14 cellular contexts compared by ENCODE assay signal in genomic region chr11:128341767-128342318, GRCh38.
DNase-seq lines count a peak whose midpoint lies in the region; ATAC-seq, FAIRE-seq and TF ChIP-seq lines count a peak whose summit lies in the region.
"Had no signal": no experiment of that assay in that cellular context is flagged by ENCODE, and none has a peak within 500 bp of the region (broad histone marks: within the 10 kb centered on the region; RNA-seq: fewer than 3 reads in every experiment).

No MANE protein-coding gene starts in this region.

- H3K9me1 ChIP-seq in endothelial cell of umbilical vein (replicated peaks; ENCODE audit: control insufficient read depth, extremely low read depth, insufficient read depth, low read length): no peaks in the 10 kb centered on the region

- TSS peak; percentile 56 for BruUV-seq in PC-3 (replicated peaks; lab: Mats Ljungman, UMichigan)
- BruUV-seq in endothelial cell of umbilical vein (replicated peaks; lab: Mats Ljungman, UMichigan): no TSS peak

- peak overlapping the region; percentile 25 to 79 (median 77) for H3K4me3 Mint-ChIP-seq in CD8-positive, alpha-beta memory T cell

- H3K4me2 ChIP-seq in PC-3 (ENCODE audit: low read length) (peak overlapping the region; percentile 30), endothelial cell of umbilical vein (ENCODE audit: insufficient read depth, low read length) (peak overlapping the region; percentile 18), parathyroid adenoma (ENCODE audit: low read length) (no peak overlapping the region)

- H3K9me3 Mint-ChIP-seq in CD8-positive, alpha-beta memory T cell: no peaks in the 10 kb centered on the region

- POLR2A ChIA-PET in CD8-positive, alpha-beta memory T cell (lab: Charles Lee): interaction anchor here (0.6 to 1.0 kb wide), 3 partner anchors 8 to 167 kb away, joined by 3 to 13 read pairs (median 3); no protein-coding TSS in a partner anchor
- POLR2A ChIA-PET in PC-3 (lab: Charles Lee; ENCODE audit: unreplicated experiment) (interaction anchor here (0.9 kb wide), 1 partner anchor 133 kb away, joined by 3 read pairs; no protein-coding TSS in a partner anchor), endothelial cell of umbilical vein (lab: Charles Lee) (interaction anchor here (0.6 kb wide), 1 partner anchor 207 kb away, joined by 3 read pairs; no protein-coding TSS in a partner anchor)

- intact Hi-C loops in PC-3 (cut with micrococcal nuclease): loop anchor here (1.0 to 2.0 kb wide), 4 partner anchors 8 to 177 kb away; no protein-coding TSS in a partner anchor
- intact Hi-C loops in endothelial cell of umbilical vein (cut with micrococcal nuclease): loop anchor here (1.0 to 2.0 kb wide), 15 partner anchors 8 to 495 kb away; no protein-coding TSS in a partner anchor

- H3F3A ChIP-seq in PC-3 (ENCODE audit: low read length, unreplicated experiment): peaks cover 14% of the 10 kb centered on the region

- H3K9ac ChIP-seq in PC-3 (ENCODE audit: low read length) (peak overlapping the region; percentile 68), endothelial cell of umbilical vein (replicated peaks; ENCODE audit: extremely low read depth, insufficient read depth, low read length) (peak overlapping the region; percentile 49), parathyroid adenoma (no peak overlapping the region)

- H3K79me2 ChIP-seq in PC-3 (ENCODE audit: low read length) (no peaks in the 10 kb centered on the region), endothelial cell of umbilical vein (ENCODE audit: control insufficient read depth, insufficient read depth, low read length) (no peaks in the 10 kb centered on the region), parathyroid adenoma (no peaks in the 10 kb centered on the region)

- FAIRE-seq in endothelial cell of umbilical vein (lab: Jason Lieb, UNC): no peak
- FAIRE-seq: pancreas, urothelium cell line had no signal

- peak overlapping the region; percentile 53 for H3K27ac ChIP-seq in CD8-positive, alpha-beta memory T cell (ENCODE audit: low read depth, low read length)
- H3K27ac ChIP-seq in PC-3 (ENCODE audit: low read length): peak overlapping the region; percentile 95
- H3K27ac ChIP-seq in endothelial cell of umbilical vein (ENCODE audit: insufficient read depth, low read depth, low read length): peak overlapping the region; percentile 83
- peak overlapping the region; percentile 52 for H3K27ac ChIP-seq in parathyroid adenoma
- H3K27ac ChIP-seq: pancreas, SJCRH30 had no signal

- H3K9me2 ChIP-seq in PC-3 (replicated peaks; ENCODE audit: low read length): no peaks in the 10 kb centered on the region

- H3K27me3 ChIP-seq in CD8-positive, alpha-beta memory T cell (ENCODE audit: insufficient read depth, low read length, poor library complexity, severe bottlenecking): no peaks in the 10 kb centered on the region
- H3K27me3 ChIP-seq in PC-3 (ENCODE audit: low read length) (no peaks in the 10 kb centered on the region), endothelial cell of umbilical vein (ENCODE audit: control insufficient read depth in 2 of 2, insufficient read depth in 2 of 2, low read length in 2 of 2) (no peaks in the 10 kb centered on the region), parathyroid adenoma (ENCODE audit: control insufficient read depth, insufficient read depth, low read length) (no peaks in the 10 kb centered on the region)
- H3K27me3 ChIP-seq: pancreas, SJCRH30 had no signal

- peak overlapping the region; percentile 82 to 97 (median 92) for H3K27ac Mint-ChIP-seq in CD8-positive, alpha-beta memory T cell

- DNase-seq in CD8-positive, alpha-beta memory T cell: no peak
- DNase-seq in PC-3 (no peak), endothelial cell of umbilical vein (ENCODE audit: low read depth, low spot score) (no peak), SHP77 treated with DMSO at 0.1 percent for 48 hours (lab: John Stamatoyannopoulos, UW) (no peak), CD1c-positive myeloid dendritic cell (ENCODE audit: extremely low spot score) (no peak), NCI-H2227 treated with DMSO at 0.1 percent for 48 hours (lab: John Stamatoyannopoulos, UW) (no peak)
- DNase-seq: DMS 273 treated with DMSO at 0.1 percent for 48 hours, islet precursor cell, NCI-H446 treated with DMSO at 0.1 percent for 48 hours, pancreas, SJCRH30 had no signal

- H2AFZ ChIP-seq in PC-3 (ENCODE audit: low read length) (peak overlapping the region; percentile 22; the same call in 1 of the 2 replicates), endothelial cell of umbilical vein (ENCODE audit: low read depth, low read length) (peak overlapping the region; percentile 40), parathyroid adenoma (no peak overlapping the region)

- H3K4me1 ChIP-seq in CD8-positive, alpha-beta memory T cell (ENCODE audit: insufficient read depth, low read length): peaks cover 67% of the 10 kb centered on the region
- H3K4me1 ChIP-seq in PC-3 (ENCODE audit: insufficient read depth, low read length) (peaks cover 59% of the 10 kb centered on the region), endothelial cell of umbilical vein (ENCODE audit: control insufficient read depth, extremely low read depth, insufficient read depth, low read length) (peaks cover 31% of the 10 kb centered on the region), parathyroid adenoma (no peaks in the 10 kb centered on the region)
- H3K4me1 ChIP-seq: pancreas had no signal

- H3K4me1 Mint-ChIP-seq in CD8-positive, alpha-beta memory T cell: peaks cover 64 to 91% (median 91%) of the 10 kb centered on the region in 3 donors

- peak overlapping the region; percentile 36 for H3K4me3 ChIP-seq in CD8-positive, alpha-beta memory T cell (ENCODE audit: low read length)
- H3K4me3 ChIP-seq in PC-3 (ENCODE audit: low read length) (no peak overlapping the region), endothelial cell of umbilical vein (replicated peaks in 1 of 3; ENCODE audit: insufficient read depth in 1 of 3, low read depth in 1 of 3, low read length in 3 of 3) (no peak overlapping the region), parathyroid adenoma (ENCODE audit: low read depth, low read length) (no peak overlapping the region)
- H3K4me3 ChIP-seq: pancreas, SJCRH30 had no signal

- CTCF ChIA-PET in CD8-positive, alpha-beta memory T cell (lab: Charles Lee): interaction anchor here (0.9 to 1.6 kb wide), 6 partner anchors 9 to 162 kb away, joined by 3 to 5 read pairs (median 3); no protein-coding TSS in a partner anchor
- CTCF ChIA-PET in PC-3 (lab: Charles Lee) (interaction anchor here (0.9 kb wide), 1 partner anchor 8 kb away, joined by 3 read pairs; no protein-coding TSS in a partner anchor), endothelial cell of umbilical vein (lab: Charles Lee) (interaction anchor here (0.9 to 1.6 kb wide), 8 partner anchors 8 to 489 kb away, joined by 3 to 11 read pairs (median 4); no protein-coding TSS in a partner anchor)

- peaks cover 0 to 15% (median 7%) of the 10 kb centered on the region in 3 donors for H3K36me3 Mint-ChIP-seq in CD8-positive, alpha-beta memory T cell

- no peak for ATAC-seq in PC-3
- ATAC-seq: activated CD4-positive, CD25-positive, alpha-beta regulatory T cell treated with anti-CD3 and anti-CD28 coated beads, Interleukin-2, amount 50 U/mL, for 24 hours had no signal

- no peaks in the 10 kb centered on the region for H3K36me3 ChIP-seq in CD8-positive, alpha-beta memory T cell (ENCODE audit: insufficient read depth, low read length)
- H3K36me3 ChIP-seq in PC-3 (ENCODE audit: low read depth, low read length) (no peaks in the 10 kb centered on the region), endothelial cell of umbilical vein (ENCODE audit: control insufficient read depth in 2 of 2, extremely low read depth in 1 of 2, insufficient read depth in 2 of 2, low read length in 2 of 2) (no peaks in the 10 kb centered on the region), parathyroid adenoma (ENCODE audit: control insufficient read depth, insufficient read depth, low read length) (no peaks in the 10 kb centered on the region)
- H3K36me3 ChIP-seq: pancreas, SJCRH30 had no signal

- TF ChIP-seq POLR2A in endothelial cell of umbilical vein (IDR thresholded peaks at IDR 0.05; ENCODE audit: low read depth, low read length): no peak

- no peaks in the 10 kb centered on the region for H3K9me3 ChIP-seq in CD8-positive, alpha-beta memory T cell (ENCODE audit: low read length)
- H3K9me3 ChIP-seq in PC-3 (ENCODE audit: low read length) (no peaks in the 10 kb centered on the region), endothelial cell of umbilical vein (replicated peaks; ENCODE audit: control insufficient read depth, insufficient read depth, low read length) (no peaks in the 10 kb centered on the region), parathyroid adenoma (ENCODE audit: control insufficient read depth, low read length) (no peaks in the 10 kb centered on the region)
- H3K9me3 ChIP-seq: pancreas, SJCRH30 had no signal

- H4K20me1 ChIP-seq in PC-3 (ENCODE audit: low read length) (no peaks in the 10 kb centered on the region), endothelial cell of umbilical vein (replicated peaks; ENCODE audit: control insufficient read depth, extremely low read depth, insufficient read depth, low read length) (no peaks in the 10 kb centered on the region)

- TF ChIP-seq CTCF in PC-3 (conservative IDR thresholded peaks at IDR 0.05; ENCODE audit: low read depth, low read length): no peak
- no peak for TF ChIP-seq CTCF in endothelial cell of umbilical vein (IDR thresholded peaks at IDR 0.05; ENCODE audit: extremely low read depth in 1 of 2, insufficient read depth in 1 of 2, low read depth in 1 of 2, low read length in 2 of 2)
- no peak for TF ChIP-seq CTCF in parathyroid adenoma (IDR thresholded peaks at IDR 0.05)

- dilution Hi-C loops in endothelial cell of umbilical vein (cut with MboI; ENCODE audit: extremely low pct_ligation_motif_present, low sequenced_read_pairs): no loop called here

- no peaks in the 10 kb centered on the region for H3K27me3 Mint-ChIP-seq in CD8-positive, alpha-beta memory T cell

TF ChIP-seq in endothelial cell of umbilical vein, 7 proteins besides CTCF, POLR2A, EP300 and RAD21:
- TF ChIP-seq FOS (IDR thresholded peaks at IDR 0.05; ENCODE audit: borderline replicate concordance, insufficient read depth, low read length) (no peak), POLR2AphosphoS5 (IDR thresholded peaks at IDR 0.05; ENCODE audit: insufficient read depth, low read depth, low read length) (no peak), JUN (IDR thresholded peaks at IDR 0.05; ENCODE audit: borderline replicate concordance, insufficient read depth, insufficient read length, low read depth) (no peak), EZH2 (IDR thresholded peaks at IDR 0.05; ENCODE audit: borderline replicate concordance, low read depth, low read length, severe bottlenecking) (no peak), MYC (IDR thresholded peaks at IDR 0.05; ENCODE audit: low read depth, low read length) (no peak), GATA2 (IDR thresholded peaks at IDR 0.05; ENCODE audit: insufficient read depth, insufficient read length, low read depth, low read length) (no peak), MAX (IDR thresholded peaks at IDR 0.05; ENCODE audit: insufficient read depth, insufficient read length) (no peak)
